14 cellular contexts compared by ENCODE assay signal in genomic region chr6:72151742-72152141, GRCh38.
"Had no signal": no experiment of that assay in that cellular context is flagged by ENCODE, and none has a peak within 500 bp of the region (broad histone marks: within the 10 kb centered on the region; RNA-seq: fewer than 3 reads in every experiment).

No MANE protein-coding gene starts in this region.

- H3K36me3 ChIP-seq: sigmoid colon had no signal

- H3K27ac ChIP-seq: body of pancreas, esophagus squamous epithelium, sigmoid colon, testis had no signal

- H3K4me1 ChIP-seq: body of pancreas, esophagus squamous epithelium, sigmoid colon, testis had no signal

- DNase-seq: activated CD4-positive, alpha-beta T cell treated with anti-CD3 and anti-CD28 coated beads, Interleukin-2, amount 10 ng/mL, durations not matched to agents 7 days and 5 days; activated CD8-positive, alpha-beta T cell treated with anti-CD3 and anti-CD28 coated beads, Interleukin-2, amount 10 ng/mL, durations not matched to agents 7 days and 5 days; activated naive CD4-positive, alpha-beta T cell treated with anti-CD3 and anti-CD28 coated beads for 36 hours; activated T-cell treated with anti-CD3 and anti-CD28 coated beads, Interleukin-2, amount 50 U/mL, for 4 hours; body of pancreas; caudate nucleus; effector memory CD8-positive, alpha-beta T cell; esophagus squamous epithelium; left cardiac atrium; naive thymus-derived CD8-positive, alpha-beta T cell; sigmoid colon; stimulated activated CD4-positive, alpha-beta T cell treated with anti-CD3 and anti-CD28 coated beads, Interleukin-4, amount 100 ng/mL, for 24 hours; testis had no signal

- ATAC-seq: activated CD8-positive, alpha-beta T cell treated with anti-CD3 and anti-CD28 coated beads, Interleukin-2, amount 10 ng/mL, durations not matched to agents 7 days and 5 days; activated T-cell treated with anti-CD3 and anti-CD28 coated beads, Interleukin-2, amount 50 U/mL, for 4 hours; body of pancreas; effector memory CD8-positive, alpha-beta T cell; left cardiac atrium; naive thymus-derived CD8-positive, alpha-beta T cell; stimulated activated effector memory CD8-positive, alpha-beta T cell treated with anti-CD3 and anti-CD28 coated beads, Interleukin-12 subunit alpha, Interleukin-12 subunit beta, amount 100 ng/mL, for 72 hours had no signal

- H3K27me3 ChIP-seq: body of pancreas, esophagus squamous epithelium, sigmoid colon, testis had no signal

- H3K4me3 ChIP-seq: body of pancreas, esophagus squamous epithelium, sigmoid colon, testis had no signal

- H3K9me3 ChIP-seq: esophagus squamous epithelium, testis had no signal
